1 cellular context compared by ENCODE assay signal in the genomic region with DNA sequence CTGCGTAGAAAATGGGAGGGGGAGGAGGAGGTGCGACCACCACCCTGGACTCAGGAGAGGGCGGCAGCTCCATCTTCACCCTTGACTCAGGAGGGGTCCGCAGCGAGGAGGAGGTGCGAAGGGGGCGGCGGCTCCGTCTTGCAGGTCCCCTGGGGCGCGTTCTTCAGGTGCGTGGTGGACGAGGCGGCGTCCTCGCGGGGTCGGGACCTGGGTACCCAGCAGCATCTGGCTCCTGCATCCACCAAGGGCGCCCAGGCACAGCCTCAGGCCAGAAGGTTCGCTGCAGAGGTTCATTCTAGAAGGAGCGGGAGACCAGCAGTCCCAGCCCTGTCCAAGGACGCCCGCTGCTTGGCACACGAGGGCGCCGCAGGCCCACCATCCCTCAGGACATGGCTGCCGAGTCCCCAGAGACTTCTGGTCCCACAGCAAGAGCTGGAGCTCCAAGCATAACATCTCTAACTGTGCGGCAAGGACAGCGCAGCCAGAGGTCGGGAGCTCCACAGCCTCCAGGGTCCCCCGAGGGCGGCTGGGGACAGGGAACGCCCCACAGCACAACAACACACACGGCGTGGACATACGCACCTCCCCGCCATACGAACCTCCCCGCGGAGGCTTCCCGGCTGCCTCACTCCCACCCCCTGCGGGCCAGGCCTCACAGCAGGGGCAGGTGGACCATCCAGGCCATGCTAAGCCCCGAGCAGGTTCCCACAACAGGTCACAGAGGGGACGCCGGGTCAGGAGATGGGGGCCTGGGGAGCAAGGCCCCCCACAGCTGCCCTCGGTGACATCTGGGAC.
A peak's percentile ranks its signal among the peaks of the same experiment; 100 is the strongest.
TF ChIP-seq lines count a peak whose summit lies in the region.

No MANE protein-coding gene starts in this region.

TF ChIP-seq in HepG2, 621 proteins besides CTCF, POLR2A, EP300 and RAD21:
- TF ChIP-seq ZNF207 (IDR thresholded peaks at IDR 0.05; ENCODE audit: borderline replicate concordance) = no peak
- TF ChIP-seq ZNF558 (CRISPR knock-in tag; IDR thresholded peaks at IDR 0.05; ENCODE audit: borderline replicate concordance) = no peak
- peak; percentile 62 for TF ChIP-seq STAG1 (CRISPR knock-in tag; IDR thresholded peaks at IDR 0.05)
- TF ChIP-seq ZNF296 (CRISPR knock-in tag; conservative IDR thresholded peaks at IDR 0.05) = no peak
- TF ChIP-seq ZNF709 (CRISPR knock-in tag; IDR thresholded peaks at IDR 0.05) = no peak
- TF ChIP-seq ZBTB21 (CRISPR knock-in tag; IDR thresholded peaks at IDR 0.05) = no peak
